Comparison of ENCODE assay signal across 8 cellular contexts in genomic region chr19:48480151-48480475, GRCh38. TPM values are rescaled to one million over a fixed set of nuclear protein-coding genes. Genes with fewer than 3 reads are reported as not detected.
DNase-seq lines count a peak whose midpoint lies in the region; ATAC-seq and TF ChIP-seq lines count a peak whose summit lies in the region.

No MANE protein-coding gene starts in this region.

- no peaks in the 10 kb centered on the region for H3K9me3 Mint-ChIP-seq in neural crest cell

- H3K4me1 Mint-ChIP-seq in neural crest cell, result peaks cover 22% of the 10 kb centered on the region

- H3K36me3 Mint-ChIP-seq in neural crest cell (ENCODE audit: low read depth), result peaks cover 21% of the 10 kb centered on the region

- H3K27ac Mint-ChIP-seq in neural crest cell (ENCODE audit: unreplicated experiment), result no peak overlapping the region

- ATAC-seq in GM21381 (IDR thresholded peaks at IDR 0.05; ENCODE audit: unreplicated experiment), result no peak
- ATAC-seq in GM19455 (IDR thresholded peaks at IDR 0.05; ENCODE audit: unreplicated experiment), result no peak
- no peak for ATAC-seq in HG02759 (IDR thresholded peaks at IDR 0.05; ENCODE audit: unreplicated experiment)

- peak overlapping the region; percentile 72 for H3K4me3 Mint-ChIP-seq in neural crest cell

- no peak for TF ChIP-seq CTCF in neural crest cell (conservative IDR thresholded peaks at IDR 0.05)

- peak; percentile 80 for DNase-seq in Ammon's horn (ENCODE audit: low spot score)
- peak; percentile 35 to 47 for DNase-seq in activated CD4-positive, alpha-beta T cell treated with anti-CD3 and anti-CD28 coated beads, Interleukin-2, amount 50 U/mL, for 48 hours
- DNase-seq in fibroblast of gingiva (ENCODE audit: low read depth), result peak; percentile 29
- DNase-seq in neural crest cell (ENCODE audit: low read depth, low spot score), result no peak
- no peak for DNase-seq in NCI-H2227 (lab: John Stamatoyannopoulos, UW; ENCODE audit: unreplicated experiment)

- H3K27me3 Mint-ChIP-seq in neural crest cell (ENCODE audit: low read depth), result peaks cover 24% of the 10 kb centered on the region

RNA-seq across cellular contexts. Expression of gene CYTH2, which starts 10.9 kb away (rescaled TPM):
- total RNA-seq in neural crest cell, result 172 and 196 TPM in 2 replicates

RNA-seq across cellular contexts. Expression of gene KCNJ14, which starts 24.7 kb away (rescaled TPM):
- 1.5 and 2.0 TPM in 2 replicates for total RNA-seq in neural crest cell

RNA-seq across cellular contexts. Expression of gene LMTK3, which starts 31.5 kb away (rescaled TPM):
- 3.1 and 3.3 TPM in 2 replicates for total RNA-seq in neural crest cell

RNA-seq across cellular contexts. Expression of gene GRWD1, which starts 34.3 kb away (rescaled TPM):
- total RNA-seq in neural crest cell, result 52.1 and 56.1 TPM in 2 replicates

Comparison
In these comparisons a context has a peak if more than half of its experiments do, and no peak if none do; other contexts are left out.
1. DNase-seq: peak in Ammon's horn (single experiment), activated CD4-positive, alpha-beta T cell treated with anti-CD3 and anti-CD28 coated beads, Interleukin-2, amount 50 U/mL, for 48 hours (2 of 2) and fibroblast of gingiva (single experiment); none in neural crest cell (single experiment) and NCI-H2227 (single experiment).